18 cellular contexts compared by ENCODE assay signal in the genomic region with DNA sequence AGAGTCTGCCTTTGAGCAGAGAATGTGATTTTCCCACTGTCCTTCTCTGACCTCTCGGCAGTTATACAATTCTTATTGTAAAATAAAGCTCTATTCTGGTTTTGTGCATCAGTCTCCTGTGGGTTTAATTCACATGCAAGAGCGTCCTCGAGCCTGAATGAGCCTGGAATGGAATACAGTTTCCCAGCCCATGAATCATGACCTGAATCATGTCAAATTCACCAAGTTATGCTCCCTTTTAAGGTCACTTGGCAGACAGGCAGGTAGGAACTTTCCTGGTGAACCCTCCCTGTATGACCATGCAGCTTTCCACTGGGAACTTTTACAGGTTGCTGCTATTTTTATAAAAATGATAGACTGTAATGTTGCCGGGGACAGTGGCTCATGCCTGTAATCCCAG.
"Had no signal": no experiment of that assay in that cellular context is flagged by ENCODE, and none has a peak within 500 bp of the region (broad histone marks: within the 10 kb centered on the region; RNA-seq: fewer than 3 reads in every experiment).

No MANE protein-coding gene starts in this region.

- DNase-seq: activated CD4-positive, alpha-beta memory T cell treated with anti-CD3 and anti-CD28 coated beads, Interleukin-2, amount 10 ng/mL, durations not matched to agents 7 days and 5 days; activated CD4-positive, alpha-beta T cell treated with anti-CD3 and anti-CD28 coated beads for 36 hours; activated naive CD4-positive, alpha-beta T cell; activated naive CD8-positive, alpha-beta T cell treated with anti-CD3 and anti-CD28 coated beads, Interleukin-2, amount 50 U/mL, for 24 hours; central memory CD4-positive, alpha-beta T cell; foreskin melanocyte; heart right ventricle; islet precursor cell; left ventricle myocardium superior; stimulated activated CD4-positive, alpha-beta T cell treated with anti-CD3 and anti-CD28 coated beads, Interleukin-4, amount 100 ng/mL, for 4 hours; stomach; T-cell; uterus; WERI-Rb-1 had no signal

- H3K27ac ChIP-seq: heart right ventricle, neural progenitor cell, parathyroid adenoma, skin epidermis, stomach, thoracic aorta, uterus, WERI-Rb-1 had no signal

- H3K4me3 ChIP-seq: heart right ventricle, neural progenitor cell, skin epidermis, stomach, thoracic aorta, uterus had no signal
